Comparison of ENCODE assay signal across 2 cellular contexts in the genomic region with DNA sequence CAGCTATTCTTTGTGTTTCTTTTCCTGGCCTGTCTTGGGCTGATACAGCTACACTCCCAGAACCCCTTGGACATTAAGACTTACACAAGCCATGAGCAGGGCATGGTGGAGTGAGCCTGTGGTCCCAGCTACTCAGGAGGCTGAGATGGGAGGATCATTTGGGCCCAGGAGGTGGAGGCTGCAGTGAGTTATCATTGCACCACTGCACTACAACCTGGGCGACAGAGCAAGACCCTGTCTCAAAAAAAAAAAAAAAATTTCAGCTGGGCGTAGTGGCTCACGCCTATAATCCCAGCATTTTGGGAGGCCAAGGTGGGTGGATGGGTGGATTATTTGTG.
TF ChIP-seq lines count a peak whose summit lies in the region.

No MANE protein-coding gene starts in this region.

TF ChIP-seq in SK-N-SH, 30 proteins besides CTCF, POLR2A, EP300 and RAD21 (continued from another document):
- TF ChIP-seq, protein P1, sequence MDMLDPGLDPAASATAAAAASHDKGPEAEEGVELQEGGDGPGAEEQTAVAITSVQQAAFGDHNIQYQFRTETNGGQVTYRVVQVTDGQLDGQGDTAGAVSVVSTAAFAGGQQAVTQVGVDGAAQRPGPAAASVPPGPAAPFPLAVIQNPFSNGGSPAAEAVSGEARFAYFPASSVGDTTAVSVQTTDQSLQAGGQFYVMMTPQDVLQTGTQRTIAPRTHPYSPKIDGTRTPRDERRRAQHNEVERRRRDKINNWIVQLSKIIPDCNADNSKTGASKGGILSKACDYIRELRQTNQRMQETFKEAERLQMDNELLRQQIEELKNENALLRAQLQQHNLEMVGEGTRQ (IDR thresholded peaks at IDR 0.05; ENCODE audit: borderline replicate concordance, low read depth, low read length), result no peak
- TF ChIP-seq, protein P2, sequence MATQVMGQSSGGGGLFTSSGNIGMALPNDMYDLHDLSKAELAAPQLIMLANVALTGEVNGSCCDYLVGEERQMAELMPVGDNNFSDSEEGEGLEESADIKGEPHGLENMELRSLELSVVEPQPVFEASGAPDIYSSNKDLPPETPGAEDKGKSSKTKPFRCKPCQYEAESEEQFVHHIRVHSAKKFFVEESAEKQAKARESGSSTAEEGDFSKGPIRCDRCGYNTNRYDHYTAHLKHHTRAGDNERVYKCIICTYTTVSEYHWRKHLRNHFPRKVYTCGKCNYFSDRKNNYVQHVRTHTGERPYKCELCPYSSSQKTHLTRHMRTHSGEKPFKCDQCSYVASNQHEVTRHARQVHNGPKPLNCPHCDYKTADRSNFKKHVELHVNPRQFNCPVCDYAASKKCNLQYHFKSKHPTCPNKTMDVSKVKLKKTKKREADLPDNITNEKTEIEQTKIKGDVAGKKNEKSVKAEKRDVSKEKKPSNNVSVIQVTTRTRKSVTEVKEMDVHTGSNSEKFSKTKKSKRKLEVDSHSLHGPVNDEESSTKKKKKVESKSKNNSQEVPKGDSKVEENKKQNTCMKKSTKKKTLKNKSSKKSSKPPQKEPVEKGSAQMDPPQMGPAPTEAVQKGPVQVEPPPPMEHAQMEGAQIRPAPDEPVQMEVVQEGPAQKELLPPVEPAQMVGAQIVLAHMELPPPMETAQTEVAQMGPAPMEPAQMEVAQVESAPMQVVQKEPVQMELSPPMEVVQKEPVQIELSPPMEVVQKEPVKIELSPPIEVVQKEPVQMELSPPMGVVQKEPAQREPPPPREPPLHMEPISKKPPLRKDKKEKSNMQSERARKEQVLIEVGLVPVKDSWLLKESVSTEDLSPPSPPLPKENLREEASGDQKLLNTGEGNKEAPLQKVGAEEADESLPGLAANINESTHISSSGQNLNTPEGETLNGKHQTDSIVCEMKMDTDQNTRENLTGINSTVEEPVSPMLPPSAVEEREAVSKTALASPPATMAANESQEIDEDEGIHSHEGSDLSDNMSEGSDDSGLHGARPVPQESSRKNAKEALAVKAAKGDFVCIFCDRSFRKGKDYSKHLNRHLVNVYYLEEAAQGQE (IDR thresholded peaks at IDR 0.05; ENCODE audit: low read depth, low read length), result no peak
- TF ChIP-seq, protein P3, sequence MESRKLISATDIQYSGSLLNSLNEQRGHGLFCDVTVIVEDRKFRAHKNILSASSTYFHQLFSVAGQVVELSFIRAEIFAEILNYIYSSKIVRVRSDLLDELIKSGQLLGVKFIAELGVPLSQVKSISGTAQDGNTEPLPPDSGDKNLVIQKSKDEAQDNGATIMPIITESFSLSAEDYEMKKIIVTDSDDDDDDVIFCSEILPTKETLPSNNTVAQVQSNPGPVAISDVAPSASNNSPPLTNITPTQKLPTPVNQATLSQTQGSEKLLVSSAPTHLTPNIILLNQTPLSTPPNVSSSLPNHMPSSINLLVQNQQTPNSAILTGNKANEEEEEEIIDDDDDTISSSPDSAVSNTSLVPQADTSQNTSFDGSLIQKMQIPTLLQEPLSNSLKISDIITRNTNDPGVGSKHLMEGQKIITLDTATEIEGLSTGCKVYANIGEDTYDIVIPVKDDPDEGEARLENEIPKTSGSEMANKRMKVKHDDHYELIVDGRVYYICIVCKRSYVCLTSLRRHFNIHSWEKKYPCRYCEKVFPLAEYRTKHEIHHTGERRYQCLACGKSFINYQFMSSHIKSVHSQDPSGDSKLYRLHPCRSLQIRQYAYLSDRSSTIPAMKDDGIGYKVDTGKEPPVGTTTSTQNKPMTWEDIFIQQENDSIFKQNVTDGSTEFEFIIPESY (IDR thresholded peaks at IDR 0.05; ENCODE audit: borderline replicate concordance, low read depth), result no peak

TF ChIP-seq in SK-N-SH treated with all-trans-retinoic acid at 6 μM for 48 hours, 23 proteins besides CTCF, POLR2A, EP300 and RAD21 (continued from another document):
- TF ChIP-seq, protein P4, sequence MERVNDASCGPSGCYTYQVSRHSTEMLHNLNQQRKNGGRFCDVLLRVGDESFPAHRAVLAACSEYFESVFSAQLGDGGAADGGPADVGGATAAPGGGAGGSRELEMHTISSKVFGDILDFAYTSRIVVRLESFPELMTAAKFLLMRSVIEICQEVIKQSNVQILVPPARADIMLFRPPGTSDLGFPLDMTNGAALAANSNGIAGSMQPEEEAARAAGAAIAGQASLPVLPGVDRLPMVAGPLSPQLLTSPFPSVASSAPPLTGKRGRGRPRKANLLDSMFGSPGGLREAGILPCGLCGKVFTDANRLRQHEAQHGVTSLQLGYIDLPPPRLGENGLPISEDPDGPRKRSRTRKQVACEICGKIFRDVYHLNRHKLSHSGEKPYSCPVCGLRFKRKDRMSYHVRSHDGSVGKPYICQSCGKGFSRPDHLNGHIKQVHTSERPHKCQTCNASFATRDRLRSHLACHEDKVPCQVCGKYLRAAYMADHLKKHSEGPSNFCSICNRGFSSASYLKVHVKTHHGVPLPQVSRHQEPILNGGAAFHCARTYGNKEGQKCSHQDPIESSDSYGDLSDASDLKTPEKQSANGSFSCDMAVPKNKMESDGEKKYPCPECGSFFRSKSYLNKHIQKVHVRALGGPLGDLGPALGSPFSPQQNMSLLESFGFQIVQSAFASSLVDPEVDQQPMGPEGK (CRISPR knock-in tag; IDR thresholded peaks at IDR 0.05; ENCODE audit: borderline replicate concordance), result no peak
- TF ChIP-seq SNAI2 (CRISPR knock-in tag; IDR thresholded peaks at IDR 0.05), result no peak
- TF ChIP-seq ISL1 (CRISPR knock-in tag; IDR thresholded peaks at IDR 0.05), result no peak
- TF ChIP-seq ZNF70 (CRISPR knock-in tag; IDR thresholded peaks at IDR 0.05), result no peak
- TF ChIP-seq ZNF565 (CRISPR knock-in tag; conservative IDR thresholded peaks at IDR 0.05; ENCODE audit: low read depth), result no peak
- TF ChIP-seq ZFP3 (CRISPR knock-in tag; IDR thresholded peaks at IDR 0.05), result no peak
- TF ChIP-seq ZFP30 (CRISPR knock-in tag; IDR thresholded peaks at IDR 0.05), result no peak
- no peak for TF ChIP-seq TOX (CRISPR knock-in tag; IDR thresholded peaks at IDR 0.05; ENCODE audit: borderline replicate concordance)
- no peak for TF ChIP-seq ZC3H10 (CRISPR knock-in tag; IDR thresholded peaks at IDR 0.05)
